8 cellular contexts compared by ENCODE assay signal in the genomic region with DNA sequence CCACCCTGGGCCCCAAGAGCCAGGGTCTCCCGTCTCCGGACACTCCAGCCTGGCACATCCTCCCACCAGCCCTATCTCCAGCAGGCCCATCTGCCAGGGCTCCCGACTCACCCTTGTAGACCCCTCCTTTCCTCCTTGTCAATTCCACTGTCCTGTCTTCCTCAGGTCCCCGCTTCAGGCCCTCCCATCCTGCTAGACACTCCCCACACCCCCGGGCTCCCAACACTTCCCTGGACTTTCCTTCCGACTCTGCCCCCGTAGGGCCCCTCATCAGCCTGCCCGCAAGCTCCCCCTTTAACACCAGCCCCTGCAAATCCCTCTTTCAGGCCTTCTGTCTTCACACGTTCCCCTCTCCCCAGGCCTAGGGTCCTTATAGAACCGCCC. TPM values are rescaled to one million over a fixed set of nuclear protein-coding genes. Genes with fewer than 3 reads are reported as not detected.
A peak's percentile ranks its signal among the peaks of the same experiment; 100 is the strongest.
DNase-seq lines count a peak whose midpoint lies in the region; ATAC-seq and TF ChIP-seq lines count a peak whose summit lies in the region.
"Had no signal": no experiment of that assay in that cellular context is flagged by ENCODE, and none has a peak within 500 bp of the region (broad histone marks: within the 10 kb centered on the region; RNA-seq: fewer than 3 reads in every experiment).

No MANE protein-coding gene starts in this region.

- H3K27me3 Mint-ChIP-seq in nephron progenitor cell (ENCODE audit: low read depth, poor library complexity): no peaks in the 10 kb centered on the region

- H3K27ac Mint-ChIP-seq in nephron progenitor cell: no peak overlapping the region

- no peak for ATAC-seq in HG03521 (IDR thresholded peaks at IDR 0.05; ENCODE audit: unreplicated experiment)

- peaks cover 50% of the 10 kb centered on the region for H3K9me3 Mint-ChIP-seq in nephron progenitor cell

- H3K27me3 ChIP-seq in adipocyte (replicated peaks; ENCODE audit: control insufficient read depth, insufficient read depth, low read length): no peaks in the 10 kb centered on the region

- H3K4me3 Mint-ChIP-seq in nephron progenitor cell: peak overlapping the region; percentile 85

- intact Hi-C loops in head of caudate nucleus (cut with DNase I): no loop called here

- peak overlapping the region; percentile 85 for H3K4me3 ChIP-seq in adipocyte (ENCODE audit: low read length)

- no peak for TF ChIP-seq CTCF in nephron progenitor cell (IDR thresholded peaks at IDR 0.05)

- H3K36me3 ChIP-seq in ES-I3 (ENCODE audit: insufficient read depth, low read length) (no peaks in the 10 kb centered on the region; the same call in none of the 2 replicates), adipocyte (ENCODE audit: control insufficient read depth, insufficient read depth, low read length, severe bottlenecking) (peaks cover 9% of the 10 kb centered on the region)

- no peaks in the 10 kb centered on the region for H3K4me1 ChIP-seq in ES-I3 (ENCODE audit: insufficient read depth, low read length)
- H3K4me1 ChIP-seq in adipocyte (ENCODE audit: control insufficient read depth, insufficient read depth, low read length): peaks cover 11% of the 10 kb centered on the region

- H3K4me1 Mint-ChIP-seq in nephron progenitor cell: peaks cover 15% of the 10 kb centered on the region

- peaks cover 6% of the 10 kb centered on the region for H3K36me3 Mint-ChIP-seq in nephron progenitor cell (ENCODE audit: low read depth)

- H3K9me3 ChIP-seq in ES-I3 (ENCODE audit: control insufficient read depth, insufficient read depth, low read length) (no peaks in the 10 kb centered on the region), adipocyte (ENCODE audit: control insufficient read depth, low read length) (no peaks in the 10 kb centered on the region)

- DNase-seq in adipocyte (ENCODE audit: low read depth) (peak; percentile 30), nephron progenitor cell (no peak), dermis blood vessel endothelial cell (no peak), head of caudate nucleus (no peak)
- DNase-seq: NCI-H1092 treated with DMSO at 0.1 percent for 48 hours; stimulated activated CD4-positive, alpha-beta T cell treated with anti-CD3 and anti-CD28 coated beads, Interleukin-1b, Interleukin-23, amount 100 ng/mL, for 48 hours had no signal

- H3K9ac ChIP-seq in ES-I3 (ENCODE audit: low read depth, low read length): peak overlapping the region; percentile 50; the same call in 1 of the 2 replicates
- peak overlapping the region; percentile 87 for H3K9ac ChIP-seq in adipocyte (ENCODE audit: low read length)

RNA-seq across cellular contexts. Expression of a gene that starts 1.1 kb away (rescaled TPM):
- total RNA-seq in dermis blood vessel endothelial cell: 2.7 and 5.5 TPM in 2 replicates

RNA-seq across cellular contexts. Expression of a gene that starts 7.0 kb away (rescaled TPM):
- total RNA-seq in dermis blood vessel endothelial cell: 26.2 and 27.9 TPM in 2 replicates

RNA-seq across cellular contexts. Expression of a gene that starts 13.9 kb away (rescaled TPM):
- total RNA-seq in dermis blood vessel endothelial cell: 0.85 and 1.4 TPM in 2 replicates

RNA-seq across cellular contexts. Expression of a gene that starts 29.5 kb away (rescaled TPM):
- 22.8 and 32.2 TPM in 2 replicates for total RNA-seq in dermis blood vessel endothelial cell

RNA-seq across cellular contexts. Expression of a gene that starts 50.8 kb away (rescaled TPM):
- 24.5 and 27.2 TPM in 2 replicates for total RNA-seq in dermis blood vessel endothelial cell
